ENCODE assay signal across 27 cellular contexts in the genomic region with DNA sequence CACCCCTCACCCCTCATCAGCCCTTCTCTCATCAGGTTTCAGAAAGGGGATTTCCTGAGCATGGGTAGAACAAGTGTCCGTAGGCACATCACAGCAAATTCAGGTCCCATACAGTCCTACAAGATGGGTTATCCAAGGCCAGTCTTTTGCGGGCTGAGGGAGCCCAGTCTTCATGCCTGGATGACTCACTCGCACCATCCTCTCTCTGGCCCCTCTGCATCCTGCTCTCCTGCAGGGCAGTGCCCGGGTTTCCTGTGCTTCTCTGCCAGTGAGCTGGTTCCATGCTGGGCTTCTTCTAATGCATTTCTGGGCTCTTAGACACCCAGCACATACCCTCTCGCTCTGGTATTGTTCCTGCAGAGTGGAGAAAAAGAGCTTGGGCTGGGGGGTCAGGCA. TPM values are rescaled to one million over a fixed set of nuclear protein-coding genes. Genes with fewer than 3 reads are reported as not detected.
DNase-seq lines count a peak whose midpoint lies in the region; ATAC-seq, FAIRE-seq and TF ChIP-seq lines count a peak whose summit lies in the region.
"Had no signal": no experiment of that assay in that cellular context is flagged by ENCODE, and none has a peak within 500 bp of the region (broad histone marks: within the 10 kb centered on the region; RNA-seq: fewer than 3 reads in every experiment).

No MANE protein-coding gene starts in this region.

- DNase-seq in NOMO-1 treated with DMSO at 0.1 percent for 48 hours (lab: John Stamatoyannopoulos, UW; ENCODE audit: unreplicated experiment), result peak; percentile 20
- no peak for DNase-seq in NOMO-1 treated with dmso at 0.1 percent for 144 hours (lab: John Stamatoyannopoulos, UW; ENCODE audit: unreplicated experiment)
- peak; percentile 37 to 39 for DNase-seq in HL-60 (ENCODE audit: low read depth in 1 of 2, low spot score in 1 of 2)
- DNase-seq in RPMI7951 (ENCODE audit: low read depth), result peak; percentile 21
- peak; percentile 10 for DNase-seq in urothelium cell line (ENCODE audit: low spot score)
- no peak for DNase-seq in GM12892 (ENCODE audit: insufficient read length)
- DNase-seq in NCI-H1092 treated with DMSO at 0.1 percent for 48 hours (lab: John Stamatoyannopoulos, UW), result no peak
- DNase-seq: 8988T; activated CD4-positive, alpha-beta T cell treated with anti-CD3 and anti-CD28 coated beads, Interleukin-2, amount 10 ng/mL, durations not matched to agents 7 days and 5 days; anterior cingulate cortex; BE2C; COR-L47; cortex of kidney; kidney glomerular epithelial cell; mucosa of descending colon; NCI-H1694 treated with DMSO at 0.1 percent for 48 hours; NCI-H2171 treated with DMSO at 0.1 percent for 48 hours; NCI-H524 treated with DMSO at 0.1 percent for 48 hours; nephron progenitor cell; pancreas; stimulated activated CD4-positive, alpha-beta T cell treated with anti-CD3 and anti-CD28 coated beads, Interleukin-4, amount 100 ng/mL, for 4 hours; stimulated activated naive CD8-positive, alpha-beta T cell treated with anti-CD3 and anti-CD28 coated beads, Interleukin-15, amount 100 ng/mL, for 72 hours; tibial artery had no signal

- no peak for TF ChIP-seq CTCF in HL-60 (IDR thresholded peaks at IDR 0.05; ENCODE audit: insufficient read depth, low read length)

- ATAC-seq in GM21529 (IDR thresholded peaks at IDR 0.05; ENCODE audit: unreplicated experiment), result no peak
- ATAC-seq: activated T-helper 17 cell treated with anti-CD3 and anti-CD28 coated beads, Interleukin-2, amount 50 U/mL, for 72 hours; mucosa of descending colon; pancreas; sciatic nerve; stimulated activated naive CD8-positive, alpha-beta T cell treated with anti-CD3 and anti-CD28 coated beads, Interleukin-15, amount 100 ng/mL, for 72 hours had no signal

- H3K4me3 ChIP-seq in HL-60 (replicated peaks; ENCODE audit: insufficient read depth, low read length), result no peak overlapping the region
- H3K4me3 ChIP-seq: lung, mucosa of descending colon, pancreas, tibial artery had no signal

- TF ChIP-seq POLR2A in GM12892 (IDR thresholded peaks at IDR 0.05; ENCODE audit: low read depth, low read length), result no peak

- FAIRE-seq in urothelium cell line (lab: Jason Lieb, UNC), result no peak
- no peak for FAIRE-seq in GM12892 (lab: Jason Lieb, UNC)
- FAIRE-seq: pancreas had no signal

- H3K27ac ChIP-seq in HL-60 (replicated peaks), result peak overlapping the region; percentile 85
- H3K27ac ChIP-seq: pancreas, tibial artery had no signal

- no peaks in the 10 kb centered on the region for H3K27me3 ChIP-seq in HL-60 (ENCODE audit: insufficient read depth, poor library complexity, severe bottlenecking)
- H3K27me3 ChIP-seq: BE2C, tibial artery had no signal

RNA-seq across cellular contexts. Expression of a gene that starts 7.3 kb away (rescaled TPM):
- 4.1 and 5.5 TPM in 2 replicates for total RNA-seq in RPMI7951 (2014; rRNA removed; shearing (Covaris generic))
- polyA plus RNA-seq in GM12892 (2012; ENCODE audit: missing spikeins), result 11.9 TPM

Comparison
In these comparisons a context has a peak if more than half of its experiments do, and no peak if none do; other contexts are left out.
1. DNase-seq: peak in NOMO-1 treated with DMSO at 0.1 percent for 48 hours (single experiment), HL-60 (2 of 2), RPMI7951 (single experiment) and urothelium cell line (single experiment); none in NOMO-1 treated with dmso at 0.1 percent for 144 hours (single experiment), GM12892 (single experiment) and NCI-H1092 treated with DMSO at 0.1 percent for 48 hours (single experiment).